In the genomic region with DNA sequence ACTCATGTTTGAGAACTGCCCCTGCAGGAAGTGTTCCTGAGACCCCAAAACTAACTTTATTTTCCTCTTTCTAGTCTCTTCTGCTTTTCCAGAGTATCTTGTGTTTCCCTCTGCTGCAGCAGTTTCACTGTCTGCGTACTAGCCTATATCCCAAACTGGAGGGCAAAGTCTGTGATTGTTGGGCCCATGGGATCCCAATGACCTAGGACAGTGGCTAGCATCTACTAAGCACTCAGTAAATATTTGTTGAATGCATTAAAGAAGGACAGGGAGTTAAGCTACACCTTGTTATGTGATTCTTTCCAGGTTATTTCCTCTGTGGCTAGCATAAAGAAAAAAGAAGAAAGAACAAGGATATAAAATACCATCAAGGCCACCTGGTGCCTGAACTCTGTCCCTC, we compare ENCODE assay signal across 23 cellular contexts.
"Had no signal": no experiment of that assay in that cellular context is flagged by ENCODE, and none has a peak within 500 bp of the region (broad histone marks: within the 10 kb centered on the region; RNA-seq: fewer than 3 reads in every experiment).

No MANE protein-coding gene starts in this region.

- H3K4me1 Mint-ChIP-seq: central memory CD8-positive, alpha-beta T cell; memory B cell; natural killer cell; stimulated activated memory B cell treated with anti-CD40 and anti-IgM and Interleukin-4, amounts not matched to agents 10 μg/mL and 1 μg/mL and 100 μg/mL, for 72 hours had no signal

- H3K36me3 ChIP-seq: gastrocnemius medialis, spleen, transverse colon had no signal

- H3K27me3 ChIP-seq: gastrocnemius medialis, transverse colon had no signal

- H3K36me3 Mint-ChIP-seq: memory B cell; natural killer cell; stimulated activated memory B cell treated with anti-CD40 and anti-IgM and Interleukin-4, amounts not matched to agents 10 μg/mL and 1 μg/mL and 100 μg/mL, for 72 hours had no signal

- FAIRE-seq: keratinocyte had no signal

- H3K27ac ChIP-seq: coronary artery, epithelial cell of prostate, gastrocnemius medialis, psoas muscle, skin epidermis, spleen, transverse colon had no signal

- DNase-seq: effector CD4-positive, alpha-beta T cell; foreskin fibroblast; gastrocnemius medialis; natural killer cell; nucleus accumbens; posterior cingulate gyrus; psoas muscle; right cardiac atrium; spleen; stimulated activated CD4-positive, alpha-beta T cell treated with anti-CD3 and anti-CD28 coated beads, Interleukin-4, amount 100 ng/mL, for 4 hours; stimulated activated naive CD8-positive, alpha-beta T cell treated with anti-CD3 and anti-CD28 coated beads, Interleukin-15, Interleukin-2, amounts not matched to agents 100 U/mL and 50 U/mL, for 24 hours; transverse colon had no signal

- ATAC-seq: esophagus mucosa; gastrocnemius medialis; left lobe of liver; natural killer cell; psoas muscle; right cardiac atrium; stimulated activated memory B cell treated with anti-CD40 and anti-IgM and Interleukin-4, amounts not matched to agents 10 μg/mL and 1 μg/mL and 100 μg/mL, for 72 hours; stimulated activated naive CD8-positive, alpha-beta T cell treated with anti-CD3 and anti-CD28 coated beads, Interleukin-15, Interleukin-2, amounts not matched to agents 100 U/mL and 50 U/mL, for 24 hours had no signal

- H3K4me1 ChIP-seq: gastrocnemius medialis, psoas muscle, spleen, transverse colon had no signal

- H3K4me3 ChIP-seq: coronary artery, gastrocnemius medialis, lung, psoas muscle, skin epidermis, spleen, transverse colon had no signal

- H3K9me3 Mint-ChIP-seq: memory B cell; stimulated activated memory B cell treated with anti-CD40 and anti-IgM and Interleukin-4, amounts not matched to agents 10 μg/mL and 1 μg/mL and 100 μg/mL, for 72 hours had no signal

- H3K27ac Mint-ChIP-seq: memory B cell; natural killer cell; stimulated activated memory B cell treated with anti-CD40 and anti-IgM and Interleukin-4, amounts not matched to agents 10 μg/mL and 1 μg/mL and 100 μg/mL, for 72 hours had no signal

- H3K9me3 ChIP-seq: gastrocnemius medialis, psoas muscle, spleen, transverse colon had no signal

- H3K4me3 Mint-ChIP-seq: central memory CD8-positive, alpha-beta T cell; memory B cell; natural killer cell; neural crest cell; stimulated activated memory B cell treated with anti-CD40 and anti-IgM and Interleukin-4, amounts not matched to agents 10 μg/mL and 1 μg/mL and 100 μg/mL, for 72 hours had no signal
